Comparison of ENCODE assay signal across 32 cellular contexts in the genomic region with DNA sequence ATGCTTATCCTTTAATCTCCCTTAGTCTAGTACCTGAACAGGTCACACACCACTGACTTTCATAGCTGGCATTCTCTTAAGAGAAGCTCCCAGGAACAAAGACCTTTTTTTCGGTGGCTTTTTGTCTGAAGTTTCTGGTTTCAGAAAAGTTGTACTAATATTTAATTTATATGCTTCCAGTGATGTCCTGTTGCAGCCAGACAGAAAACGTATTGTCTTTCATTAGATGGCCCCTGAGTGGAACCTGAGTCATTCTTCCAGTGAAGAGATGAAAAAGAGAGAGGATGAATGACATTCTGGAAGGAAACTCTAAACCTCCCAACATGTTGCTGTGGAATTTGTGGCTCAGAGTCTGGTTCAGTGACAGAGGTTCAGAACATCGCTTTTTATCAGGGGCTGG.
"Had no signal": no experiment of that assay in that cellular context is flagged by ENCODE, and none has a peak within 500 bp of the region (broad histone marks: within the 10 kb centered on the region; RNA-seq: fewer than 3 reads in every experiment).

No MANE protein-coding gene starts in this region.

- H3K27me3 Mint-ChIP-seq: activated CD4-positive, alpha-beta memory T cell treated with anti-CD3 and anti-CD28 coated beads, Interleukin-2, amount 10 ng/mL, durations not matched to agents 7 days and 5 days; activated CD8-positive, alpha-beta memory T cell treated with anti-CD3 and anti-CD28 coated beads, Interleukin-2, amount 10 ng/mL, durations not matched to agents 7 days and 5 days; activated naive CD8-positive, alpha-beta T cell treated with anti-CD3 and anti-CD28 coated beads for 36 hours; activated T-helper 17 cell treated with anti-CD3 and anti-CD28 coated beads, Interleukin-2, amount 50 U/mL, for 72 hours had no signal

- H3K27ac Mint-ChIP-seq: activated CD4-positive, alpha-beta memory T cell treated with anti-CD3 and anti-CD28 coated beads, Interleukin-2, amount 10 ng/mL, durations not matched to agents 7 days and 5 days; activated CD8-positive, alpha-beta memory T cell treated with anti-CD3 and anti-CD28 coated beads, Interleukin-2, amount 10 ng/mL, durations not matched to agents 7 days and 5 days; activated naive CD8-positive, alpha-beta T cell treated with anti-CD3 and anti-CD28 coated beads for 36 hours; activated T-cell treated with anti-CD3 and anti-CD28 coated beads, Interleukin-2, amount 50 U/mL, for 72 hours; activated T-helper 17 cell treated with anti-CD3 and anti-CD28 coated beads, Interleukin-2, amount 50 U/mL, for 72 hours had no signal

- DNase-seq: activated CD4-positive, alpha-beta memory T cell treated with anti-CD3 and anti-CD28 coated beads, Interleukin-2, amount 10 ng/mL, durations not matched to agents 7 days and 5 days; activated CD4-positive, alpha-beta T cell treated with anti-CD3 and anti-CD28 coated beads for 1 hour; activated CD4-positive, alpha-beta T cell treated with anti-CD3 and anti-CD28 coated beads for 48 hours; activated CD4-positive, CD25-positive, alpha-beta regulatory T cell; activated CD8-positive, alpha-beta memory T cell treated with anti-CD3 and anti-CD28 coated beads for 24 hours; activated CD8-positive, alpha-beta memory T cell treated with anti-CD3 and anti-CD28 coated beads, Interleukin-2, amount 10 ng/mL, durations not matched to agents 7 days and 5 days; activated CD8-positive, alpha-beta memory T cell treated with anti-CD3 and anti-CD28 coated beads, Interleukin-2, amount 50 U/mL, for 48 hours; activated effector memory CD4-positive, alpha-beta T cell treated with anti-CD3 and anti-CD28 coated beads, Interleukin-2, amount 50 U/mL, for 16 hours; activated naive CD4-positive, alpha-beta T cell; activated naive CD4-positive, alpha-beta T cell treated with anti-CD3 and anti-CD28 coated beads, Interleukin-2, amount 50 U/mL, for 16 hours; activated naive CD8-positive, alpha-beta T cell treated with anti-CD3 and anti-CD28 coated beads for 36 hours; activated T-cell treated with anti-CD3 and anti-CD28 coated beads, Interleukin-2, amount 50 U/mL, for 72 hours; amniotic stem cell; aorta; brain microvascular endothelial cell; central memory CD4-positive, alpha-beta T cell; Karpas-422; KBM-7; NCI-H1105; NCI-H1417 treated with DMSO at 0.1 percent for 48 hours; NCI-H187 treated with DMSO at 0.1 percent for 48 hours; NCI-H2081; NCI-H2171 treated with DMSO at 0.1 percent for 48 hours; NCI-H2227 treated with DMSO at 0.1 percent for 48 hours; NCI-H524 treated with DMSO at 0.1 percent for 48 hours; SHP77; SJCRH30; T1000; WERI-Rb-1 had no signal

- H3K4me1 ChIP-seq: SJCRH30 had no signal

- H3K36me3 ChIP-seq: brain microvascular endothelial cell, SJCRH30, WERI-Rb-1 had no signal

- H3K4me3 ChIP-seq: SJCRH30, SK-N-MC had no signal

- H3K27ac ChIP-seq: brain microvascular endothelial cell, SJCRH30, SK-N-MC, WERI-Rb-1 had no signal

- H3K27me3 ChIP-seq: brain microvascular endothelial cell, SJCRH30 had no signal

- ATAC-seq: activated CD8-positive, alpha-beta memory T cell treated with anti-CD3 and anti-CD28 coated beads, Interleukin-2, amount 10 ng/mL, durations not matched to agents 7 days and 5 days; activated T-cell treated with anti-CD3 and anti-CD28 coated beads, Interleukin-2, amount 50 U/mL, for 72 hours; activated T-helper 17 cell treated with anti-CD3 and anti-CD28 coated beads, Interleukin-2, amount 50 U/mL, for 72 hours; Panc1 had no signal

- H3K4me3 Mint-ChIP-seq: activated CD4-positive, alpha-beta memory T cell treated with anti-CD3 and anti-CD28 coated beads, Interleukin-2, amount 10 ng/mL, durations not matched to agents 7 days and 5 days; activated CD8-positive, alpha-beta memory T cell treated with anti-CD3 and anti-CD28 coated beads, Interleukin-2, amount 10 ng/mL, durations not matched to agents 7 days and 5 days; activated naive CD8-positive, alpha-beta T cell treated with anti-CD3 and anti-CD28 coated beads for 36 hours; activated T-cell treated with anti-CD3 and anti-CD28 coated beads, Interleukin-2, amount 50 U/mL, for 72 hours; activated T-helper 17 cell treated with anti-CD3 and anti-CD28 coated beads, Interleukin-2, amount 50 U/mL, for 72 hours had no signal

- H3K4me1 Mint-ChIP-seq: activated CD4-positive, alpha-beta memory T cell treated with anti-CD3 and anti-CD28 coated beads, Interleukin-2, amount 10 ng/mL, durations not matched to agents 7 days and 5 days; activated CD8-positive, alpha-beta memory T cell treated with anti-CD3 and anti-CD28 coated beads, Interleukin-2, amount 10 ng/mL, durations not matched to agents 7 days and 5 days; activated naive CD8-positive, alpha-beta T cell treated with anti-CD3 and anti-CD28 coated beads for 36 hours; activated T-helper 17 cell treated with anti-CD3 and anti-CD28 coated beads, Interleukin-2, amount 50 U/mL, for 72 hours had no signal

- H3K36me3 Mint-ChIP-seq: activated CD8-positive, alpha-beta memory T cell treated with anti-CD3 and anti-CD28 coated beads, Interleukin-2, amount 10 ng/mL, durations not matched to agents 7 days and 5 days; activated naive CD8-positive, alpha-beta T cell treated with anti-CD3 and anti-CD28 coated beads for 36 hours had no signal
